In the genomic region with DNA sequence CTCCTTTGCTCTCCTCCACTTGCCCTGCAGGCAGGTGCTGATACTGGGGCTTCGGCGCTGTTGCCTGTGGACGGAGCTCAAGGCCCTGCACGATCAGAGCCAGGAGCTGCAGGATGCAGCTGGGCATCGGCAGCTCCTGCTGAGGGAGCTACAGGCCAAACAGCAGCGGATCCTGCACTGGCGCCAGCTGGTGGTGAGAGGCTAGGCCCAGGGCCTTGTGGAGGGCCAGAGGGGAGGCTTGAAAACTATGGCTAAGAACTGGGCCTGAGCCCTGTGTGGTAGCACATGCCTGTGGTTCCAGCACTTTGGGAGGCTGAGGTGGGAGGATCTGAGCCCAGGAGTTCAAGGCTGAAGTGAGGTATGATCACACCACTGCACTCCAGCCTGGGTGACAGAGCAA, we compare ENCODE assay signal across 25 cellular contexts. TPM values are rescaled to one million over a fixed set of nuclear protein-coding genes. Genes with fewer than 3 reads are reported as not detected.
DNase-seq lines count a peak whose midpoint lies in the region; ATAC-seq and TF ChIP-seq lines count a peak whose summit lies in the region.
"Had no signal": no experiment of that assay in that cellular context is flagged by ENCODE, and none has a peak within 500 bp of the region (broad histone marks: within the 10 kb centered on the region; RNA-seq: fewer than 3 reads in every experiment).

No MANE protein-coding gene starts in this region.

- no peaks in the 10 kb centered on the region for H3K79me2 ChIP-seq in GM23338 (replicated peaks; ENCODE audit: insufficient read depth)

- H3K36me3 ChIP-seq in GM23338 (ENCODE audit: insufficient read depth): no peaks in the 10 kb centered on the region
- no peaks in the 10 kb centered on the region for H3K36me3 ChIP-seq in Panc1 (ENCODE audit: control insufficient read depth, insufficient read depth, low read length)

- H3K4me1 ChIP-seq in GM23338 (ENCODE audit: insufficient read depth) (no peaks in the 10 kb centered on the region), Panc1 (ENCODE audit: control insufficient read depth, insufficient read depth, low read length) (no peaks in the 10 kb centered on the region), foreskin keratinocyte (no peaks in the 10 kb centered on the region)
- H3K4me1 ChIP-seq: psoas muscle, upper lobe of left lung had no signal

- in situ Hi-C loops in Panc1 (cut with HindIII; ENCODE audit: low pct_unique_long_range_greater_than_20kb, low sequenced_read_pairs): no loop called here

- intact Hi-C loops in Panc1 (cut with micrococcal nuclease; ENCODE audit: unreplicated experiment): no loop called here

- H3K27ac ChIP-seq in GM23338 (ENCODE audit: low read depth) (no peak overlapping the region), Panc1 (ENCODE audit: low read length) (no peak overlapping the region), foreskin keratinocyte (no peak overlapping the region), coronary artery (no peak overlapping the region)
- H3K27ac ChIP-seq: psoas muscle, skin epidermis, upper lobe of left lung had no signal

- ATAC-seq in GM23338 (peak; percentile 90), Panc1 (peak; percentile 77), foreskin keratinocyte (no peak), GM18511 (IDR thresholded peaks at IDR 0.05; ENCODE audit: unreplicated experiment) (no peak)
- ATAC-seq: activated CD8-positive, alpha-beta T cell treated with anti-CD3 and anti-CD28 coated beads for 36 hours; activated T-cell treated with anti-CD3 and anti-CD28 coated beads, Interleukin-2, amount 50 U/mL, for 4 hours; psoas muscle; T-helper 17 cell had no signal

- TF ChIP-seq CTCF in GM23338 (conservative IDR thresholded peaks at IDR 0.05; ENCODE audit: low read depth in 2 of 2) (peak; percentile 38 to 77; a peak in 3 of 4 replicates), Panc1 (IDR thresholded peaks at IDR 0.05) (no peak), foreskin keratinocyte (conservative IDR thresholded peaks at IDR 0.05) (peak; percentile 28), coronary artery (IDR thresholded peaks at IDR 0.05) (no peak)

- POLR2A ChIA-PET in Panc1 (lab: Charles Lee): no interaction called here

- no peak overlapping the region for H3K4me3 Mint-ChIP-seq in GM23338
- H3K4me3 Mint-ChIP-seq: activated CD8-positive, alpha-beta T cell treated with anti-CD3 and anti-CD28 coated beads for 36 hours; activated T-cell treated with anti-CD3 and anti-CD28 coated beads, Interleukin-2, amount 50 U/mL, for 4 hours; T-helper 17 cell had no signal

- no peaks in the 10 kb centered on the region for H3F3A ChIP-seq in GM23338 (replicated peaks; ENCODE audit: low read depth)

- no TSS peak for BruUV-seq in Panc1 (replicated peaks; lab: Mats Ljungman, UMichigan)

- H3K4me3 ChIP-seq in GM23338: no peak overlapping the region
- no peak overlapping the region for H3K4me3 ChIP-seq in Panc1 (ENCODE audit: low read depth in 2 of 2, low read length in 2 of 2)
- no peak overlapping the region for H3K4me3 ChIP-seq in coronary artery
- H3K4me3 ChIP-seq: psoas muscle, skin epidermis, upper lobe of left lung had no signal

- no peak overlapping the region for H2AFZ ChIP-seq in GM23338

- H3K36me3 Mint-ChIP-seq in GM23338 (ENCODE audit: low read depth): peaks cover 31% of the 10 kb centered on the region

- no peak overlapping the region for H3K27ac Mint-ChIP-seq in GM23338
- H3K27ac Mint-ChIP-seq: activated CD8-positive, alpha-beta T cell treated with anti-CD3 and anti-CD28 coated beads for 36 hours; T-helper 17 cell had no signal

- H4K20me1 ChIP-seq in GM23338 (replicated peaks; ENCODE audit: insufficient read depth): no peaks in the 10 kb centered on the region

- H3K27me3 ChIP-seq in GM23338 (ENCODE audit: insufficient read depth) (no peaks in the 10 kb centered on the region), Panc1 (ENCODE audit: control insufficient read depth, insufficient read depth, low read length) (no peaks in the 10 kb centered on the region), foreskin keratinocyte (no peaks in the 10 kb centered on the region)
- H3K27me3 ChIP-seq: upper lobe of left lung had no signal

- no peaks in the 10 kb centered on the region for H3K9me2 ChIP-seq in GM23338 (ENCODE audit: insufficient read depth)

- no peaks in the 10 kb centered on the region for H3K9me3 ChIP-seq in Panc1 (ENCODE audit: control insufficient read depth, insufficient read depth, low read depth, low read length)
- H3K9me3 ChIP-seq: psoas muscle, upper lobe of left lung had no signal

- H3K27me3 Mint-ChIP-seq in GM23338 (ENCODE audit: insufficient read depth, low read depth, poor library complexity): peaks cover 12% of the 10 kb centered on the region
- H3K27me3 Mint-ChIP-seq: activated CD8-positive, alpha-beta T cell treated with anti-CD3 and anti-CD28 coated beads for 36 hours; T-helper 17 cell had no signal

- peak; percentile 50 for DNase-seq in GM23338 (ENCODE audit: low spot score)
- no peak for DNase-seq in Panc1 (ENCODE audit: low read depth, low spot score)
- DNase-seq in foreskin keratinocyte: no peak
- no peak for DNase-seq in NOMO-1 treated with DMSO at 0.1 percent for 48 hours (lab: John Stamatoyannopoulos, UW; ENCODE audit: unreplicated experiment)
- no peak for DNase-seq in coronary artery (ENCODE audit: low spot score)
- DNase-seq: activated CD8-positive, alpha-beta T cell treated with anti-CD3 and anti-CD28 coated beads for 36 hours; activated naive CD4-positive, alpha-beta T cell treated with anti-CD3 and anti-CD28 coated beads, Interleukin-2, amount 50 U/mL, for 16 hours; activated T-cell treated with anti-CD3 and anti-CD28 coated beads, Interleukin-2, amount 50 U/mL, for 4 hours; AML-193; aorta; cerebellar nuclear complex; COR-L47; NCI-H1092 treated with DMSO at 0.1 percent for 48 hours; psoas muscle; SHP77 treated with DMSO at 0.1 percent for 48 hours; stimulated activated CD4-positive, alpha-beta T cell treated with anti-CD3 and anti-CD28 coated beads, Interleukin-2, amount 100 ng/mL, for 48 hours; T-helper 17 cell; upper lobe of left lung had no signal

- H3K4me1 Mint-ChIP-seq in GM23338: no peaks in the 10 kb centered on the region

- CTCF ChIA-PET in Panc1 (lab: Charles Lee): no interaction called here

- H3K4me2 ChIP-seq in GM23338: no peak overlapping the region

- no peaks in the 10 kb centered on the region for H3K9me3 Mint-ChIP-seq in GM23338
- H3K9me3 Mint-ChIP-seq: activated CD8-positive, alpha-beta T cell treated with anti-CD3 and anti-CD28 coated beads for 36 hours; activated T-cell treated with anti-CD3 and anti-CD28 coated beads, Interleukin-2, amount 50 U/mL, for 4 hours had no signal

TF ChIP-seq in GM23338, 12 proteins besides CTCF, POLR2A, EP300 and RAD21 (continues in another document):
- TF ChIP-seq, protein P1, sequence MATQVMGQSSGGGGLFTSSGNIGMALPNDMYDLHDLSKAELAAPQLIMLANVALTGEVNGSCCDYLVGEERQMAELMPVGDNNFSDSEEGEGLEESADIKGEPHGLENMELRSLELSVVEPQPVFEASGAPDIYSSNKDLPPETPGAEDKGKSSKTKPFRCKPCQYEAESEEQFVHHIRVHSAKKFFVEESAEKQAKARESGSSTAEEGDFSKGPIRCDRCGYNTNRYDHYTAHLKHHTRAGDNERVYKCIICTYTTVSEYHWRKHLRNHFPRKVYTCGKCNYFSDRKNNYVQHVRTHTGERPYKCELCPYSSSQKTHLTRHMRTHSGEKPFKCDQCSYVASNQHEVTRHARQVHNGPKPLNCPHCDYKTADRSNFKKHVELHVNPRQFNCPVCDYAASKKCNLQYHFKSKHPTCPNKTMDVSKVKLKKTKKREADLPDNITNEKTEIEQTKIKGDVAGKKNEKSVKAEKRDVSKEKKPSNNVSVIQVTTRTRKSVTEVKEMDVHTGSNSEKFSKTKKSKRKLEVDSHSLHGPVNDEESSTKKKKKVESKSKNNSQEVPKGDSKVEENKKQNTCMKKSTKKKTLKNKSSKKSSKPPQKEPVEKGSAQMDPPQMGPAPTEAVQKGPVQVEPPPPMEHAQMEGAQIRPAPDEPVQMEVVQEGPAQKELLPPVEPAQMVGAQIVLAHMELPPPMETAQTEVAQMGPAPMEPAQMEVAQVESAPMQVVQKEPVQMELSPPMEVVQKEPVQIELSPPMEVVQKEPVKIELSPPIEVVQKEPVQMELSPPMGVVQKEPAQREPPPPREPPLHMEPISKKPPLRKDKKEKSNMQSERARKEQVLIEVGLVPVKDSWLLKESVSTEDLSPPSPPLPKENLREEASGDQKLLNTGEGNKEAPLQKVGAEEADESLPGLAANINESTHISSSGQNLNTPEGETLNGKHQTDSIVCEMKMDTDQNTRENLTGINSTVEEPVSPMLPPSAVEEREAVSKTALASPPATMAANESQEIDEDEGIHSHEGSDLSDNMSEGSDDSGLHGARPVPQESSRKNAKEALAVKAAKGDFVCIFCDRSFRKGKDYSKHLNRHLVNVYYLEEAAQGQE (IDR thresholded peaks at IDR 0.05; ENCODE audit: unreplicated experiment): no peak

RNA-seq across cellular contexts. Expression of a gene that starts 6.3 kb away (rescaled TPM):
- 17.9 and 21.9 TPM in 2 replicates for total RNA-seq in GM23338 (2014; rRNA removed; shearing (Covaris generic))
- polyA plus RNA-seq in GM23338 (2016; fragmentation: Nextera tagmentation; extraction: Ambion mirVana) (22.3 and 23.2 TPM in 2 replicates), foreskin keratinocyte (16.2 and 17.0 TPM in 2 replicates)
- total RNA-seq in Panc1 (2021; ENCODE audit: unreplicated experiment) (23.2 TPM), foreskin keratinocyte (14.5 and 18.8 TPM in 2 replicates)
- 24.8 TPM for polyA plus RNA-seq in Panc1 (2012; ENCODE audit: insufficient read length)

RNA-seq across cellular contexts. Expression of a gene that starts 10.0 kb away (rescaled TPM):
- 58.3 and 74.7 TPM in 2 replicates for total RNA-seq in GM23338 (2014; rRNA removed; shearing (Covaris generic))
- polyA plus RNA-seq in GM23338 (2016; fragmentation: Nextera tagmentation; extraction: Ambion mirVana) (78.2 and 82.9 TPM in 2 replicates), foreskin keratinocyte (95.0 and 97.4 TPM in 2 replicates)
- total RNA-seq in Panc1 (2021; ENCODE audit: unreplicated experiment) (180 TPM), foreskin keratinocyte (74.8 and 76.2 TPM in 2 replicates)
- 207 TPM for polyA plus RNA-seq in Panc1 (2012; ENCODE audit: insufficient read length)

RNA-seq across cellular contexts. Expression of a gene that starts 22.7 kb away (rescaled TPM):
- 0.87 TPM in 1 of 2 replicates, not detected in the other for total RNA-seq in GM23338 (2014; rRNA removed; shearing (Covaris generic))
- polyA plus RNA-seq in GM23338 (2016; fragmentation: Nextera tagmentation; extraction: Ambion mirVana) (1.5 and 1.7 TPM in 2 replicates), foreskin keratinocyte (1.7 and 2.0 TPM in 2 replicates)
- total RNA-seq in Panc1 (2021; ENCODE audit: unreplicated experiment) (2.8 TPM), foreskin keratinocyte (0.71 and 0.82 TPM in 2 replicates)
- 3.5 TPM for polyA plus RNA-seq in Panc1 (2012; ENCODE audit: insufficient read length)
- total RNA-seq: psoas muscle had no signal

RNA-seq across cellular contexts. Expression of a gene that starts 29.3 kb away (rescaled TPM):
- total RNA-seq in GM23338 (2014; rRNA removed; shearing (Covaris generic)): 564 and 722 TPM in 2 replicates
- polyA plus RNA-seq in GM23338 (2016; fragmentation: Nextera tagmentation; extraction: Ambion mirVana) (1,532 and 1,702 TPM in 2 replicates), foreskin keratinocyte (765 and 815 TPM in 2 replicates)
- total RNA-seq in Panc1 (2021; ENCODE audit: unreplicated experiment) (835 TPM), foreskin keratinocyte (440 and 488 TPM in 2 replicates)
- polyA plus RNA-seq in Panc1 (2012; ENCODE audit: insufficient read length): 771 TPM

RNA-seq across cellular contexts. Expression of a gene that starts 32.9 kb away (rescaled TPM):
- total RNA-seq in GM23338 (2014; rRNA removed; shearing (Covaris generic)): not detected in 2 replicates
- polyA plus RNA-seq in GM23338 (2016; fragmentation: Nextera tagmentation; extraction: Ambion mirVana) (not detected in 2 replicates), foreskin keratinocyte (not detected in 2 replicates)
- total RNA-seq in Panc1 (2021; ENCODE audit: unreplicated experiment) (not detected), foreskin keratinocyte (not detected in 2 replicates)
- polyA plus RNA-seq in Panc1 (2012; ENCODE audit: insufficient read length): not detected
- total RNA-seq: activated CD8-positive, alpha-beta T cell treated with anti-CD3 and anti-CD28 coated beads for 36 hours; activated T-cell treated with anti-CD3 and anti-CD28 coated beads, Interleukin-2, amount 50 U/mL, for 4 hours; aorta; fibroblast of lung; H4; LHCN-M2; liver; mucosa of gallbladder; psoas muscle; T-helper 17 cell; upper lobe of left lung had no signal
- polyA plus RNA-seq: aorta, fibroblast of lung, liver, psoas muscle had no signal

Comparison
In these comparisons a context has a peak if more than half of its experiments do, and no peak if none do; other contexts are left out.
1. ATAC-seq: peak in GM23338 (single experiment) and Panc1 (single experiment); none in foreskin keratinocyte (single experiment) and GM18511 (single experiment).
2. CTCF ChIP-seq: peak in GM23338 (2 of 2) and foreskin keratinocyte (single experiment); none in Panc1 (single experiment) and coronary artery (single experiment).